8 cellular contexts compared by ENCODE assay signal in genomic region chr6:43174263-43175112, GRCh38. TPM values are rescaled to one million over a fixed set of nuclear protein-coding genes. Genes with fewer than 3 reads are reported as not detected.
DNase-seq lines count a peak whose midpoint lies in the region; ATAC-seq, FAIRE-seq and TF ChIP-seq lines count a peak whose summit lies in the region.

No MANE protein-coding gene starts in this region.

- H3K79me2 ChIP-seq in ACC112 (ENCODE audit: control insufficient read depth, insufficient read depth, low read length, unreplicated experiment): peaks cover 38% of the 10 kb centered on the region

- ATAC-seq in GM18873 (IDR thresholded peaks at IDR 0.05; ENCODE audit: low FRiP score, unreplicated experiment) (peak; percentile 76), HG03135 (IDR thresholded peaks at IDR 0.05; ENCODE audit: unreplicated experiment) (peak; percentile 64)

- peaks cover 28% of the 10 kb centered on the region for H3K4me1 ChIP-seq in ACC112 (ENCODE audit: control insufficient read depth, insufficient read depth, low read length, unreplicated experiment)

- H2AFZ ChIP-seq in ACC112 (ENCODE audit: low read length, unreplicated experiment): no peak overlapping the region

- H3K27ac ChIP-seq in ACC112 (ENCODE audit: low read depth, low read length) (peak overlapping the region; percentile 83), skin epidermis (peak overlapping the region in 20 of 21 experiments; percentile 73 to 99 (median 95))

- H3K27me3 ChIP-seq in ACC112 (ENCODE audit: insufficient read depth, low read length) (no peaks in the 10 kb centered on the region), bronchial epithelial cell (ENCODE audit: control insufficient read depth, insufficient read depth, low read length) (no peaks in the 10 kb centered on the region)

- H3K36me3 ChIP-seq in ACC112 (ENCODE audit: insufficient read depth, low read length): peaks cover 11% of the 10 kb centered on the region; the same call in 1 of the 2 replicates
- H3K36me3 ChIP-seq in bronchial epithelial cell (ENCODE audit: control insufficient read depth, insufficient read depth, low read length): peaks cover 27% of the 10 kb centered on the region

- H3K4me3 ChIP-seq in ACC112 (ENCODE audit: low read depth, low read length) (peak overlapping the region; percentile 76), WI38 (ENCODE audit: low read depth, low read length) (peak overlapping the region; percentile 91), bronchial epithelial cell (ENCODE audit: low read depth, low read length) (peak overlapping the region; percentile 22), skin epidermis (peak overlapping the region; percentile 33 to 98 (median 39))

- peak; percentile 96 for DNase-seq in NCI-H2196 (lab: John Stamatoyannopoulos, UW; ENCODE audit: unreplicated experiment)
- peak; percentile 99 for DNase-seq in bronchial epithelial cell (ENCODE audit: low read depth)
- DNase-seq in iPS-NIHi11 (ENCODE audit: low spot score): peak; percentile 97

- TF ChIP-seq CTCF in WI38 (IDR thresholded peaks at IDR 0.05; ENCODE audit: low read depth, low read length) (no peak), bronchial epithelial cell (IDR thresholded peaks at IDR 0.05; ENCODE audit: insufficient read depth, low read length, severe bottlenecking) (peak; percentile 18)

- FAIRE-seq in bronchial epithelial cell (lab: Jason Lieb, UNC): no peak

RNA-seq across cellular contexts. Expression of gene SRF, which starts 3.4 kb away (rescaled TPM):
- 10.8 and 20.1 TPM in 2 replicates for total RNA-seq in bronchial epithelial cell

RNA-seq across cellular contexts. Expression of gene CUL9, which starts 7.5 kb away (rescaled TPM):
- 29.0 and 36.4 TPM in 2 replicates for total RNA-seq in bronchial epithelial cell

RNA-seq across cellular contexts. Expression of gene DNPH1, which starts 54.8 kb away (rescaled TPM):
- total RNA-seq in bronchial epithelial cell: 59.8 and 75.4 TPM in 2 replicates

Comparison
In these comparisons a context has a peak if more than half of its experiments do, and no peak if none do; other contexts are left out.
1. Peak in every context shown above with its lines: DNase-seq, ATAC-seq, H3K4me3 ChIP-seq and H3K27ac ChIP-seq.
2. H3K4me3 ChIP-seq: peak in every context shown above with its lines; median percentile 91 in WI38; 76 in ACC112; 39 in skin epidermis; 22 in bronchial epithelial cell.